Comparison of ENCODE assay signal across 1 cellular context in genomic region chr2:45869165-45869501, GRCh38.
TF ChIP-seq lines count a peak whose summit lies in the region.

No MANE protein-coding gene starts in this region.

TF ChIP-seq in SK-N-SH, 30 proteins besides CTCF, POLR2A, EP300 and RAD21 (continued from another document):
- TF ChIP-seq ZBTB33 (IDR thresholded peaks at IDR 0.05; ENCODE audit: borderline replicate concordance, low read depth) = no peak
